In the genomic region with DNA sequence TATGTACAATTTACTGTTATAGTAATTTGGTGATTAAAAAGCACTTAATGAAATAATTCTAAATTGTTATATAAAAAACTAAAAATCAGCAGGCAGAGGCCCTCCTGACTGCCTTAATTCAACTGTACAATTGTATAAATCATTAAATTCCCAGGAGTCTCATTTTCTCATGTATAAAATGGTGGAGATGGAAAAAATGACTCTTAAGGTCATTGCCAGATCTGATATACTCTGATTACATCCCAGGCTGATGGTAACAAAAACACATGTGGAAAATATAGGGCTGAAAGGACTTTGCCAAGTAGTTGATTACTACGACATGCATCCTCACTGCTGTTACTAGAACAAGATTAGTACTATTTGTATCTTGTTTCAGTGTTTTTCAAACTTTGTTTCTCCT, we compare ENCODE assay signal across 15 cellular contexts.
DNase-seq lines count a peak whose midpoint lies in the region; ATAC-seq and TF ChIP-seq lines count a peak whose summit lies in the region.
"Had no signal": no experiment of that assay in that cellular context is flagged by ENCODE, and none has a peak within 500 bp of the region (broad histone marks: within the 10 kb centered on the region; RNA-seq: fewer than 3 reads in every experiment).

No MANE protein-coding gene starts in this region.

- H3K79me1 ChIP-seq in IMR-90 (ENCODE audit: low read depth in 1 of 2, low read length in 2 of 2) = no peaks in the 10 kb centered on the region

- no peak overlapping the region for H3K18ac ChIP-seq in IMR-90 (ENCODE audit: low read depth, low read length)

- TF ChIP-seq CTCF in IMR-90 (conservative IDR thresholded peaks at IDR 0.05; ENCODE audit: low read depth, low read length) = no peak

- H3K14ac ChIP-seq in IMR-90 (replicated peaks; ENCODE audit: low read depth, low read length) = no peak overlapping the region

- no peak overlapping the region for H2BK120ac ChIP-seq in IMR-90 (ENCODE audit: low read depth, low read length)

- H2AK5ac ChIP-seq in IMR-90 (ENCODE audit: low read depth, low read length) = no peak overlapping the region

- TF ChIP-seq RAD21 in IMR-90 (IDR thresholded peaks at IDR 0.05; ENCODE audit: low read length) = no peak

- no peak overlapping the region for H2AK9ac ChIP-seq in IMR-90 (replicated peaks; ENCODE audit: low read depth, low read length, poor library complexity)

- intact Hi-C loops in IMR-90 (cut with micrococcal nuclease) = no loop called here

- no peak overlapping the region for H3K23ac ChIP-seq in IMR-90 (ENCODE audit: low read depth, low read length)

- no peaks in the 10 kb centered on the region for H3K4me1 ChIP-seq in IMR-90 (ENCODE audit: control insufficient read depth, insufficient read depth, low read length)

- POLR2A ChIA-PET in IMR-90 (lab: Charles Lee; ENCODE audit: unreplicated experiment) = no interaction called here

- no peak overlapping the region for H3K9ac ChIP-seq in IMR-90 (ENCODE audit: low read depth, low read length)
- H3K9ac ChIP-seq: GM23248 had no signal

- no peak overlapping the region for H2BK5ac ChIP-seq in IMR-90 (ENCODE audit: low read depth, low read length, poor library complexity, severe bottlenecking)

- CTCF ChIA-PET in IMR-90 (lab: Yijun Ruan, JAX) = no interaction called here

- H3K4me3 ChIP-seq in IMR-90 (ENCODE audit: insufficient read depth, low read depth, low read length) = no peak overlapping the region
- H3K4me3 ChIP-seq: GM12878, GM23248 had no signal

- no peak overlapping the region for H2AFZ ChIP-seq in IMR-90 (replicated peaks; ENCODE audit: low read length, poor library complexity)
- H2AFZ ChIP-seq: GM23248 had no signal

- DNase-seq in IMR-90 (peak; percentile 5), fibroblast of peridontal ligament (ENCODE audit: extremely low read depth) (peak; percentile 78), iris pigment epithelial cell (ENCODE audit: low read depth) (peak; percentile 27), NOMO-1 treated with DMSO at 0.1 percent for 48 hours (lab: John Stamatoyannopoulos, UW; ENCODE audit: unreplicated experiment) (no peak), hippocampal formation (lab: John Stamatoyannopoulos, UW) (no peak)
- DNase-seq: ACHN; CD4-positive, alpha-beta memory T cell; DMS79; GM23248; H9 had no signal

- no peak overlapping the region for H3K4me2 ChIP-seq in IMR-90 (ENCODE audit: low read depth, low read length)

- no peaks in the 10 kb centered on the region for H3K36me3 ChIP-seq in IMR-90 (ENCODE audit: control insufficient read depth, insufficient read depth, low read length)

- H2BK15ac ChIP-seq in IMR-90 (ENCODE audit: low read depth, low read length) = no peak overlapping the region

- H2BK20ac ChIP-seq in IMR-90 (ENCODE audit: low read depth, low read length) = no peak overlapping the region

- TF ChIP-seq POLR2A in IMR-90 (IDR thresholded peaks at IDR 0.05; ENCODE audit: low read depth, low read length) = no peak

- in situ Hi-C loops in IMR-90 (cut with MboI; ENCODE audit: low sequenced_read_pairs) = no loop called here

- H4K91ac ChIP-seq in IMR-90 (ENCODE audit: insufficient read depth, low read depth, low read length) = no peak overlapping the region

- no peak overlapping the region for H4K8ac ChIP-seq in IMR-90 (ENCODE audit: low read depth in 2 of 2, low read length in 2 of 2)

- no peak overlapping the region for H3K4ac ChIP-seq in IMR-90 (ENCODE audit: low read depth, low read length)

- no peak overlapping the region for H3K27ac ChIP-seq in IMR-90 (ENCODE audit: insufficient read depth, low read length)
- H3K27ac ChIP-seq: C4-2B, GM23248 had no signal

- no peak overlapping the region for H3K56ac ChIP-seq in IMR-90 (ENCODE audit: extremely low read depth, insufficient read depth, low read length)

- no peaks in the 10 kb centered on the region for H3K27me3 ChIP-seq in IMR-90 (ENCODE audit: control insufficient read depth, insufficient read depth, low read length)

- no CpG with 5 or more reads among the region's 1 CpG for WGBS in IMR-90 (ENCODE audit: extremely low coverage in 2 of 2, insufficient read length in 1 of 2), 2 experiments

- H3K9me3 ChIP-seq in IMR-90 (ENCODE audit: control insufficient read depth, insufficient read depth, low read length) = no peaks in the 10 kb centered on the region

- BruUV-seq in IMR-90 (replicated peaks; lab: Mats Ljungman, UMichigan) = no TSS peak

- dilution Hi-C loops in IMR-90 (cut with HindIII; ENCODE audit: low sequenced_read_pairs, unreplicated experiment) = no loop called here

- H4K5ac ChIP-seq in IMR-90 (ENCODE audit: low read depth, low read length) = no peak overlapping the region

- ATAC-seq in IMR-90 (ENCODE audit: low read depth) (no peak), SK-N-SH treated with all-trans-retinoic acid at 6 μM for 48 hours (no peak), HG02981 (IDR thresholded peaks at IDR 0.05; ENCODE audit: unreplicated experiment) (no peak), GM21825 (IDR thresholded peaks at IDR 0.05; ENCODE audit: unreplicated experiment) (no peak)
- ATAC-seq: GM12878 had no signal

- no peaks in the 10 kb centered on the region for H4K20me1 ChIP-seq in IMR-90 (ENCODE audit: insufficient read depth, low read length)

- H3K9me1 ChIP-seq in IMR-90 (ENCODE audit: insufficient read depth, low read length) = no peaks in the 10 kb centered on the region

TF ChIP-seq in IMR-90, 13 proteins besides CTCF, POLR2A, EP300 and RAD21 (continues in another document):
- TF ChIP-seq BHLHE40 (IDR thresholded peaks at IDR 0.05; ENCODE audit: low read depth, low read length) (no peak), MAZ (IDR thresholded peaks at IDR 0.05; ENCODE audit: borderline replicate concordance, low read depth, low read length) (no peak), MXI1 (IDR thresholded peaks at IDR 0.05; ENCODE audit: borderline replicate concordance, low read depth, low read length) (no peak), FOS (IDR thresholded peaks at IDR 0.05; ENCODE audit: low read depth, low read length) (no peak), RFX5 (IDR thresholded peaks at IDR 0.05; ENCODE audit: low read depth, low read length) (no peak), RCOR1 (IDR thresholded peaks at IDR 0.05; ENCODE audit: insufficient replicate concordance, low read length) (no peak), SMC3 (IDR thresholded peaks at IDR 0.05; ENCODE audit: low read depth, low read length) (no peak), CHD1 (IDR thresholded peaks at IDR 0.05; ENCODE audit: low read depth, low read length) (no peak), CEBPB (IDR thresholded peaks at IDR 0.05; ENCODE audit: low read depth, low read length) (no peak), MAFK (IDR thresholded peaks at IDR 0.05; ENCODE audit: low read depth, low read length) (no peak)
- TF ChIP-seq, protein P1, sequence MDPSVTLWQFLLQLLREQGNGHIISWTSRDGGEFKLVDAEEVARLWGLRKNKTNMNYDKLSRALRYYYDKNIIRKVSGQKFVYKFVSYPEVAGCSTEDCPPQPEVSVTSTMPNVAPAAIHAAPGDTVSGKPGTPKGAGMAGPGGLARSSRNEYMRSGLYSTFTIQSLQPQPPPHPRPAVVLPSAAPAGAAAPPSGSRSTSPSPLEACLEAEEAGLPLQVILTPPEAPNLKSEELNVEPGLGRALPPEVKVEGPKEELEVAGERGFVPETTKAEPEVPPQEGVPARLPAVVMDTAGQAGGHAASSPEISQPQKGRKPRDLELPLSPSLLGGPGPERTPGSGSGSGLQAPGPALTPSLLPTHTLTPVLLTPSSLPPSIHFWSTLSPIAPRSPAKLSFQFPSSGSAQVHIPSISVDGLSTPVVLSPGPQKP (IDR thresholded peaks at IDR 0.05; ENCODE audit: borderline replicate concordance, low read depth, low read length) = no peak

TF ChIP-seq in SK-N-SH treated with all-trans-retinoic acid at 6 μM for 48 hours, 23 proteins besides CTCF, POLR2A, EP300 and RAD21 (continues in another document):
- TF ChIP-seq POU6F1 (CRISPR knock-in tag; IDR thresholded peaks at IDR 0.05; ENCODE audit: borderline replicate concordance, low read depth) (no peak), ZNF8 (CRISPR knock-in tag; IDR thresholded peaks at IDR 0.05) (no peak), ISL1 (CRISPR knock-in tag; IDR thresholded peaks at IDR 0.05) (peak; percentile 79), ZNF565 (CRISPR knock-in tag; conservative IDR thresholded peaks at IDR 0.05; ENCODE audit: low read depth) (no peak), TSHZ2 (CRISPR knock-in tag; IDR thresholded peaks at IDR 0.05) (peak; percentile 29; the same call in 1 of the 2 replicates), GLIS3 (CRISPR knock-in tag; IDR thresholded peaks at IDR 0.05) (no peak), ZFP30 (CRISPR knock-in tag; IDR thresholded peaks at IDR 0.05) (no peak)

Comparison
In these comparisons a context has a peak if more than half of its experiments do, and no peak if none do; other contexts are left out.
1. DNase-seq: peak in IMR-90 (single experiment), fibroblast of peridontal ligament (single experiment) and iris pigment epithelial cell (single experiment); none in NOMO-1 treated with DMSO at 0.1 percent for 48 hours (single experiment) and hippocampal formation (0 of 2).